Comparison of ENCODE assay signal across 1 cellular context in genomic region chr16:67249178-67249759, GRCh38.
TF ChIP-seq lines count a peak whose summit lies in the region.

No MANE protein-coding gene starts in this region.

TF ChIP-seq in GM23338, 12 proteins besides CTCF, POLR2A, EP300 and RAD21 (continued from another document):
- no peak for TF ChIP-seq ZNF462 (CRISPR knock-in tag; IDR thresholded peaks at IDR 0.05)
